Comparison of ENCODE assay signal across 9 cellular contexts in the genomic region with DNA sequence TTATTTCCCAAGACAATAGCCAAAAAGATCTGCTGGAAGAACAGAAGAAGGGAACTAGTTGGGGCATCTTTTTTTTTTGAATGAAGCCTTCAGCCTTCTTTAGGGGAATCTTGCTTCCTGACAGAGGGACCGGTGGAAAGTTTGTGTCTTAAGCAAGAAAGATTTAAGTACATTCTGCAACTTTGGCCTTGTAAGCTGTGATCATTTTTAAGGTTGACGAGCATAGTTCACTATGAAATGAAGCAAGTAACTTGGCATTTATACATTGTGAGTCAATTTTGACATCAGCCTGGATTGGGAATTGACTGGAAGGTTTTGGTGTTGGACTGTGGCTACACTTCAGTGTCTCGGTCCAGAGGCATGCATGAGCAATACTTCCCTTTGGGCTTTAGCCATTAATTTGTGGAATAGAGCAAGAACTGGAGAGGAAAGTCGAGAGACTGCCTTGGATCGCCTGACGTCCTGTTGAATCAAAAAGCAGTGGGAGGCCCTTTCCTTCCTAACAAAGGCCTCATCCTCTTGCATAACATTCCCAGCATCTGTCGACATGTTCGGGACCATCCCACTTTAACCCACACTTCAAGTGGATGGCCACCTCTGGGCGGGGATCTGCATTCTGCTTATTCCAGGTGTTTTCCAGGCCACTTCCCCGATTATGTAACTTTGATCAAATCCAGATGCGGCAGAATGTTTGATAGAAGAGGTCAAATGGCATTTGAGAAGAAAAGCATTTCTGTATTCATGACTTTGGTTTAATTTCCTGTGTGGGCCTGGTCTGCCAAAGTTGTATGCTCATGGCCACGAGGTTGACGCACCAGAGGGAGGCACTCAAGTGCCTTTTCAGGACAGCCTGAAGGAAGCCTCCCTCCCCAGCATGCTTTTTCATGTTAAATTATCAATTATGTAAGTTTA. TPM values are rescaled to one million over a fixed set of nuclear protein-coding genes. Genes with fewer than 3 reads are reported as not detected.
DNase-seq lines count a peak whose midpoint lies in the region; ATAC-seq and TF ChIP-seq lines count a peak whose summit lies in the region.
"Had no signal": no experiment of that assay in that cellular context is flagged by ENCODE, and none has a peak within 500 bp of the region (broad histone marks: within the 10 kb centered on the region; RNA-seq: fewer than 3 reads in every experiment).

No MANE protein-coding gene starts in this region.

- H2AK5ac ChIP-seq in mesenchymal stem cell (ENCODE audit: low read length, severe bottlenecking) = peak overlapping the region; percentile 90

- no peak for ATAC-seq in HG03354 (IDR thresholded peaks at IDR 0.05; ENCODE audit: poor library complexity, severe bottlenecking, unreplicated experiment)

- TF ChIP-seq CTCF in vagina (IDR thresholded peaks at IDR 0.05) = no peak

- no peak overlapping the region for H3K14ac ChIP-seq in mesenchymal stem cell (ENCODE audit: low read length in 2 of 2)

- peak overlapping the region in 1 of 2 experiments; percentile 8 for H2BK12ac ChIP-seq in mesenchymal stem cell (ENCODE audit: low read length in 2 of 2)

- peaks cover 41% of the 10 kb centered on the region for H3K4me1 ChIP-seq in mesenchymal stem cell (ENCODE audit: control insufficient read depth, insufficient read depth, low read depth, low read length)
- H3K4me1 ChIP-seq in vagina = peaks cover 74% of the 10 kb centered on the region

- WGBS in mesenchymal stem cell = 17% methylated on average over 13 of the region's 13 CpGs

- H3K27me3 ChIP-seq in mesenchymal stem cell (ENCODE audit: control insufficient read depth in 1 of 2, insufficient read depth in 1 of 2, low read length in 2 of 2) (no peaks in the 10 kb centered on the region), vagina (no peaks in the 10 kb centered on the region)
- H3K27me3 ChIP-seq: BLaER1 had no signal

- no peak overlapping the region for H3K23ac ChIP-seq in mesenchymal stem cell (ENCODE audit: low read length in 2 of 2)

- H2AFZ ChIP-seq in mesenchymal stem cell (ENCODE audit: low read depth, low read length) = no peak overlapping the region

- peak overlapping the region; percentile 84 for H2BK5ac ChIP-seq in mesenchymal stem cell (ENCODE audit: low read depth, low read length, poor library complexity, severe bottlenecking)

- H4K91ac ChIP-seq in mesenchymal stem cell (ENCODE audit: low read length) = no peak overlapping the region

- TF ChIP-seq POLR2A in vagina (IDR thresholded peaks at IDR 0.05) = no peak

- peak overlapping the region; percentile 41 for H3K4me2 ChIP-seq in mesenchymal stem cell (ENCODE audit: low read length, poor library complexity, severe bottlenecking)
- H3K4me2 ChIP-seq: BLaER1 had no signal

- peak overlapping the region; percentile 87 for H2BK15ac ChIP-seq in mesenchymal stem cell (ENCODE audit: low read depth, poor library complexity, severe bottlenecking)

- H3K79me1 ChIP-seq in mesenchymal stem cell (replicated peaks; ENCODE audit: low read length, poor library complexity, severe bottlenecking) = no peaks in the 10 kb centered on the region

- no peak overlapping the region for H2BK120ac ChIP-seq in mesenchymal stem cell (ENCODE audit: low read depth, low read length)

- intact Hi-C loops in vagina (cut with DNase I) = loop anchor here (5.0 kb wide), 1 partner anchor 65 kb away; no protein-coding TSS in a partner anchor

- H3K36me3 ChIP-seq in mesenchymal stem cell (ENCODE audit: control insufficient read depth in 1 of 2, insufficient read depth in 2 of 2, low read depth in 1 of 2, low read length in 2 of 2) = peaks cover 9 to 18% of the 10 kb centered on the region in 2 experiments
- no peaks in the 10 kb centered on the region for H3K36me3 ChIP-seq in vagina

- H3K4me3 ChIP-seq in mesenchymal stem cell (ENCODE audit: insufficient read depth in 1 of 2, low read depth in 1 of 2, low read length in 2 of 2) (peak overlapping the region in 1 of 2 experiments; percentile 8), vagina (no peak overlapping the region)
- H3K4me3 ChIP-seq: BLaER1 had no signal

- DNase-seq in NCI-H2227 (lab: John Stamatoyannopoulos, UW; ENCODE audit: unreplicated experiment) (peak; percentile 27), NCI-H2227 treated with DMSO at 0.1 percent for 48 hours (lab: John Stamatoyannopoulos, UW) (no peak), epidermal melanocyte (ENCODE audit: insufficient read length, low spot score) (peak; percentile 71), mesenchymal stem cell (peak; percentile 99), vagina (ENCODE audit: extremely low spot score in 2 of 2) (peak in 1 of 2 donors; percentile 100), NCI-H2081 (lab: John Stamatoyannopoulos, UW) (no peak), NCI-H2171 treated with DMSO at 0.1 percent for 48 hours (lab: John Stamatoyannopoulos, UW) (no peak)

- H3K18ac ChIP-seq in mesenchymal stem cell (ENCODE audit: low read depth in 1 of 2, low read length in 2 of 2) = peak overlapping the region; percentile 37 to 75

- H3K9ac ChIP-seq in mesenchymal stem cell (ENCODE audit: low read length) = peak overlapping the region; percentile 92

- H3K27ac ChIP-seq in mesenchymal stem cell (ENCODE audit: low read length, poor library complexity, severe bottlenecking) (peak overlapping the region; percentile 100), vagina (peak overlapping the region; percentile 94)
- H3K27ac ChIP-seq: BLaER1 had no signal

- peak overlapping the region; percentile 32 to 41 for H3K4ac ChIP-seq in mesenchymal stem cell (ENCODE audit: low read depth in 1 of 2, low read length in 2 of 2)

- peak overlapping the region; percentile 67 for H4K8ac ChIP-seq in mesenchymal stem cell (ENCODE audit: low read length)

- H3K9me3 ChIP-seq in mesenchymal stem cell (ENCODE audit: control insufficient read depth, low read length) (no peaks in the 10 kb centered on the region), vagina (no peaks in the 10 kb centered on the region)
- H3K9me3 ChIP-seq: BLaER1 had no signal

RNA-seq across cellular contexts. Expression of a gene that starts 12.5 kb away (rescaled TPM):
- polyA plus RNA-seq in mesenchymal stem cell (2013, experiment 1 of 2) = 49.4 TPM
- polyA plus RNA-seq in mesenchymal stem cell (2013, experiment 2 of 2) = 49.9 TPM
- 68.5 TPM for total RNA-seq in vagina

RNA-seq across cellular contexts. Expression of a gene that starts 49.0 kb away (rescaled TPM):
- polyA plus RNA-seq in mesenchymal stem cell (2013, experiment 1 of 2) = not detected
- polyA plus RNA-seq in mesenchymal stem cell (2013, experiment 2 of 2) = not detected
- not detected for total RNA-seq in vagina

Comparison
In these comparisons a context has a peak if more than half of its experiments do, and no peak if none do; other contexts are left out.
1. DNase-seq: peak in NCI-H2227 (single experiment), epidermal melanocyte (single experiment) and mesenchymal stem cell (single experiment); none in NCI-H2227 treated with DMSO at 0.1 percent for 48 hours (single experiment), NCI-H2081 (0 of 2) and NCI-H2171 treated with DMSO at 0.1 percent for 48 hours (single experiment).